1 cellular context compared by ENCODE assay signal in the genomic region with DNA sequence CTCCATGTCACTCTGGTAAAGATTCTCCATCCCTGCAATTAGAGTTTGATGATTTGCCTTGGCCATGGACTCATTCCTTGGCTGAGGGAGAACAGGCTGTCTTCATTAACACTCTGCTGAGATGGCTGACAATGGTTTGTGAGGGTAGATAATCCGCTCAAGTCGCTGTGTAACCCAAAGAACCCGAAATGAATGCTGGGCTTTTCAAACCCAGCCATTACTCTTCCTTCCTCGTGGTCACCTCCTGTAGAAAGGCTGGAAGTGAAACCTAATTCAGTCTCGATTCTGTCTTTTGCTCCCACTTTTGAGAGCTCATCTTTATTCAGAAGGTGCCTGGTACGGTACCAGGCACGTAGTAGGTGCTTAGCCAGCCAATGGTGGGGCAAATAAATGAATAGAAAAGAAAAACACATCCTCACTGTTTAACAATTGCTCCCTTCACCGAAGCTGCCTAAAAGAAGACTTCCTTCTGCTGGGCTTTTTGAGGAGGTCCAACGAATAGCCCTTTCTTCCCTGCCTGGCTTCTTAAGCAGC.
TF ChIP-seq lines count a peak whose summit lies in the region.

No MANE protein-coding gene starts in this region.

TF ChIP-seq in IMR-90, 13 proteins besides CTCF, POLR2A, EP300 and RAD21:
- TF ChIP-seq SMC3 (IDR thresholded peaks at IDR 0.05; ENCODE audit: low read depth, low read length), result no peak
- no peak for TF ChIP-seq NFE2L2 (IDR thresholded peaks at IDR 0.05; ENCODE audit: low read depth, low read length)
- TF ChIP-seq FOS (IDR thresholded peaks at IDR 0.05; ENCODE audit: low read depth, low read length), result no peak
- no peak for TF ChIP-seq RFX5 (IDR thresholded peaks at IDR 0.05; ENCODE audit: low read depth, low read length)
- TF ChIP-seq MAFK (IDR thresholded peaks at IDR 0.05; ENCODE audit: low read depth, low read length), result no peak
